1 cellular context compared by ENCODE assay signal in the genomic region with DNA sequence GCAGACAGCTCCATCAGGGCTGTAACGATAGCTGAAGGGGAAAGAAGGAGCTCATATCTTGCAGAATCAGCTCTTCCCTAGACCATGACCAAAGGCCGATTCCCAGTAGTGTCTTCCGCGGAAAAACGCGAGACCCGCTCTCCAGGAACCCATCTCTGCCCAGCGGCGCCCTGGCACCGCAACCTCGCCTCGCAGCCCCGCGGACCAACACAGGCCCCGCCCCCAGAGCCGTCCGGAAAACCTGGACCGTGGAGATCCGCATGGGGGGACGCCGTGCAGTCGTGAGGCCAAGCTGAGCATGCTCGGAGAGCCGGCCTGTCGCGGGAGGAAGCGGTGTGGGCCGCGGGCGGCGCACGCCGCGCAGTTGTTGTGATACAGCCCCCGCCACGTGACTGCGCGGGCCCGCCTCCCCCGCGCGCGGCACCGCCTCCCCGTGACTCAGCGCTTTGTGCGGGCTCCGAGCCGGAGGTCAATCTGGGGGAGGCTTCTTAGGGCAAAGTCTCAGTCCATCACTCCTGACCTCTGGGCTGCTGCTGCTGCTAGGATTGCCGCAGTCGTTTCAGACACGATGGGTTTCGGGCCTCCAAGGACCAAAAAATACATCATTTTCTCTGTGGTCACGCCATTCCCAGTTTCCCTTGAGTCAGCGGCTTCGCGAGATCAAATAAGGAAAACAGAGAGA.
A peak's percentile ranks its signal among the peaks of the same experiment; 100 is the strongest.
TF ChIP-seq lines count a peak whose summit lies in the region.

No MANE protein-coding gene starts in this region.

TF ChIP-seq in HCT116, 20 proteins besides CTCF, POLR2A, EP300 and RAD21 (continued from another document):
- TF ChIP-seq ZBTB33 (IDR thresholded peaks at IDR 0.05; ENCODE audit: extremely low read depth, insufficient replicate concordance, low read length), result peak; percentile 43
- TF ChIP-seq JUND (IDR thresholded peaks at IDR 0.05), result peak; percentile 89
- TF ChIP-seq YY1 (IDR thresholded peaks at IDR 0.05; ENCODE audit: extremely low read depth, insufficient replicate concordance, low read depth, low read length), result peak; percentile 77
- no peak for TF ChIP-seq EZH2 (IDR thresholded peaks at IDR 0.05)
- TF ChIP-seq SP1 (IDR thresholded peaks at IDR 0.05; ENCODE audit: low read depth), result peak; percentile 99
- no peak; the same call in 1 of the 2 replicates for TF ChIP-seq FOSL1 (IDR thresholded peaks at IDR 0.05; ENCODE audit: low read depth)
- no peak for TF ChIP-seq EZH2phosphoT487 (IDR thresholded peaks at IDR 0.05; ENCODE audit: borderline replicate concordance)
- no peak for TF ChIP-seq ZNF274 (IDR thresholded peaks at IDR 0.05; ENCODE audit: low read depth, low read length)
- TF ChIP-seq, protein P1, sequence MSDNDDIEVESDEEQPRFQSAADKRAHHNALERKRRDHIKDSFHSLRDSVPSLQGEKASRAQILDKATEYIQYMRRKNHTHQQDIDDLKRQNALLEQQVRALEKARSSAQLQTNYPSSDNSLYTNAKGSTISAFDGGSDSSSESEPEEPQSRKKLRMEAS (IDR thresholded peaks at IDR 0.05), result peak; percentile 98
